1 cellular context compared by ENCODE assay signal in the genomic region with DNA sequence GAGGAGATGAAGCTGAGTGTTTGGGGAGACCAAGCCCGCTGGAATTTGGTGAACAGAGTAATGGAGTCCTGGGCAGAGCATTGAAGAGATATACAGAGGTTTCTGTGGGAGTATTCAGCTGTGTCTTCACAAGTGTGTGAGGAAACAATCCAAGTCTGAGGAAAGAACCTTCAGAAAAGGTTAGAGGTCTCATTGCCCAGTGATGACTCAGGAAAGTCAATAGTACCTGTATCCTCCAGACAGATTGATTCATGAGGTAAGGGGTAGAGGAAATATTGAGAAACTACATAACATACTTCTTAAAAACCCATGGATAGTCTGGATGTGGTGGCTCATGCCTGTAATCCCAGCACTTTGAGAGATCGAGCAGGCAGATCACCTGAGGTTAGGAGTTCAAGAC.
TF ChIP-seq lines count a peak whose summit lies in the region.

No MANE protein-coding gene starts in this region.

TF ChIP-seq in HCT116, 20 proteins besides CTCF, POLR2A, EP300 and RAD21 (continued from another document):
- TF ChIP-seq, protein P1, sequence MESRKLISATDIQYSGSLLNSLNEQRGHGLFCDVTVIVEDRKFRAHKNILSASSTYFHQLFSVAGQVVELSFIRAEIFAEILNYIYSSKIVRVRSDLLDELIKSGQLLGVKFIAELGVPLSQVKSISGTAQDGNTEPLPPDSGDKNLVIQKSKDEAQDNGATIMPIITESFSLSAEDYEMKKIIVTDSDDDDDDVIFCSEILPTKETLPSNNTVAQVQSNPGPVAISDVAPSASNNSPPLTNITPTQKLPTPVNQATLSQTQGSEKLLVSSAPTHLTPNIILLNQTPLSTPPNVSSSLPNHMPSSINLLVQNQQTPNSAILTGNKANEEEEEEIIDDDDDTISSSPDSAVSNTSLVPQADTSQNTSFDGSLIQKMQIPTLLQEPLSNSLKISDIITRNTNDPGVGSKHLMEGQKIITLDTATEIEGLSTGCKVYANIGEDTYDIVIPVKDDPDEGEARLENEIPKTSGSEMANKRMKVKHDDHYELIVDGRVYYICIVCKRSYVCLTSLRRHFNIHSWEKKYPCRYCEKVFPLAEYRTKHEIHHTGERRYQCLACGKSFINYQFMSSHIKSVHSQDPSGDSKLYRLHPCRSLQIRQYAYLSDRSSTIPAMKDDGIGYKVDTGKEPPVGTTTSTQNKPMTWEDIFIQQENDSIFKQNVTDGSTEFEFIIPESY (IDR thresholded peaks at IDR 0.05; ENCODE audit: extremely low read depth, insufficient replicate concordance, low read length), result no peak
